In the genomic region with DNA sequence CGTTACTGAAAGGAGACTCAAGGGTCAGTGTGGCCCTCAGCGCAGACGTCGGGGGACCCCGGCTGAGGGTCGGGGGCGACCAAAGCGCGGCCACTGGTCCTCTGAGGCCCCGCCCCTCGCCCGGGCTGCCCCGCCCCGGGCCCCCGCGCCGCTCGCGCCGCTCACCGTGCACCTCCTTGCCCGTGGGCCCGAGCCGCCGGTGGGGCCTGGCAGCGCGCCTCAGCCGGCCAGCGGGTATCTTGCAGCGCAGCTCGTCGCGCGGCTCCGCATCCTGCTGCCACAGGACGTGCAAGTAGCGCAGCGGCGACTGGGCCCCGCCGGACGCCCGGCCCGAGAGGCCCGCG, we compare ENCODE assay signal across 8 cellular contexts. TPM values are rescaled to one million over a fixed set of nuclear protein-coding genes. Genes with fewer than 3 reads are reported as not detected.
DNase-seq lines count a peak whose midpoint lies in the region; ATAC-seq and TF ChIP-seq lines count a peak whose summit lies in the region.

No MANE protein-coding gene starts in this region.

- H3K9me3 ChIP-seq in Peyer's patch, result no peaks in the 10 kb centered on the region
- H3K9me3 ChIP-seq in body of pancreas, result no peaks in the 10 kb centered on the region

- peak; percentile 26 for DNase-seq in NCI-H510A treated with DMSO at 0.1 percent for 48 hours (lab: John Stamatoyannopoulos, UW)
- DNase-seq in NCI-H510A (lab: John Stamatoyannopoulos, UW), result no peak
- DNase-seq in Peyer's patch, result peak in 2 of 3 donors; percentile 35 to 75
- DNase-seq in body of pancreas, result peak in 1 of 4 donors; percentile 66
- peak; percentile 36 to 65 for DNase-seq in left colon
- DNase-seq in stimulated activated CD4-positive, alpha-beta T cell treated with anti-CD3 and anti-CD28 coated beads, TNF-alpha, amount 100 ng/mL, for 4 hours (ENCODE audit: low read depth in 3 of 3), result peak in 2 of 3 experiments; percentile 22 to 46
- DNase-seq in superior temporal gyrus (ENCODE audit: extremely low spot score), result no peak

- ATAC-seq in HG02852 (IDR thresholded peaks at IDR 0.05; ENCODE audit: unreplicated experiment) (peak; percentile 37), body of pancreas (peak; percentile 33), left colon (peak; percentile 45)

- H3K4me1 ChIP-seq in Peyer's patch (peaks cover 0 to 15% (median 3%) of the 10 kb centered on the region in 4 donors), body of pancreas (peaks cover 36% of the 10 kb centered on the region)

- TF ChIP-seq CTCF in Peyer's patch (IDR thresholded peaks at IDR 0.05) (no peak), body of pancreas (IDR thresholded peaks at IDR 0.05) (no peak)

- H3K4me3 ChIP-seq in Peyer's patch (peak overlapping the region; percentile 74 to 94 (median 92)), body of pancreas (peak overlapping the region; percentile 20 to 53)

- peak overlapping the region; percentile 86 to 91 (median 88) for H3K27ac ChIP-seq in Peyer's patch
- peak overlapping the region; percentile 83 to 98 (median 88) for H3K27ac ChIP-seq in body of pancreas

- 0 to 1% methylated on average over 1 to 44 of the region's 46 CpGs for WGBS in body of pancreas, 2 donors

- TF ChIP-seq POLR2A in Peyer's patch (IDR thresholded peaks at IDR 0.05) (no peak), body of pancreas (IDR thresholded peaks at IDR 0.05) (no peak)

- intact Hi-C loops in body of pancreas (cut with DNase I), result no loop called here
- intact Hi-C loops in left colon (cut with DNase I, micrococcal nuclease), result no loop called here

- H3K36me3 ChIP-seq in Peyer's patch, result peaks cover 0 to 14% (median 0%) of the 10 kb centered on the region in 3 donors
- peaks cover 0 to 9% of the 10 kb centered on the region in 2 donors for H3K36me3 ChIP-seq in body of pancreas (replicated peaks in 1 of 2; ENCODE audit: insufficient read depth in 1 of 2, low read depth in 2 of 2)

- no peaks in the 10 kb centered on the region for H3K27me3 ChIP-seq in Peyer's patch
- no peaks in the 10 kb centered on the region for H3K27me3 ChIP-seq in body of pancreas

RNA-seq across cellular contexts. Expression of a gene that starts 0.4 kb away (rescaled TPM):
- 10 to 100 TPM; 24.9 to 43.3 (median 33.8) TPM for total RNA-seq in Peyer's patch
- total RNA-seq in body of pancreas, result 10 to 100 TPM; 38.1 to 88.0 TPM
- 10 to 100 TPM; 21.1 to 25.6 TPM for total RNA-seq in left colon

RNA-seq across cellular contexts. Expression of a gene that starts 5.5 kb away (rescaled TPM):
- total RNA-seq in Peyer's patch (100 to 1,000 TPM; 123 to 229 (median 185) TPM), body of pancreas (100 to 1,000 TPM; 139 to 230 TPM), left colon (100 to 1,000 TPM; 362 to 388 TPM)

RNA-seq across cellular contexts. Expression of a gene that starts 20.5 kb away (rescaled TPM):
- total RNA-seq in Peyer's patch, result not detected
- not detected for total RNA-seq in body of pancreas
- total RNA-seq in left colon, result not detected

RNA-seq across cellular contexts. Expression of a gene that starts 36.0 kb away (rescaled TPM):
- total RNA-seq in Peyer's patch (1 to 10 TPM; 3.8 to 9.3 (median 8.9) TPM), body of pancreas (10 to 100 TPM; 31.6 to 42.5 TPM), left colon (10 to 100 TPM; 10.2 to 10.6 TPM)

Comparison
In these comparisons a context has a peak if more than half of its experiments do, and no peak if none do; other contexts are left out.
1. DNase-seq: peak in NCI-H510A treated with DMSO at 0.1 percent for 48 hours (single experiment), Peyer's patch (2 of 3), left colon (2 of 2) and stimulated activated CD4-positive, alpha-beta T cell treated with anti-CD3 and anti-CD28 coated beads, TNF-alpha, amount 100 ng/mL, for 4 hours (2 of 3); none in NCI-H510A (single experiment) and superior temporal gyrus (single experiment).
2. Peak in every context shown above with its lines, with median percentiles within 50 percentile points of each other: ATAC-seq.